16 cellular contexts compared by ENCODE assay signal in the genomic region with DNA sequence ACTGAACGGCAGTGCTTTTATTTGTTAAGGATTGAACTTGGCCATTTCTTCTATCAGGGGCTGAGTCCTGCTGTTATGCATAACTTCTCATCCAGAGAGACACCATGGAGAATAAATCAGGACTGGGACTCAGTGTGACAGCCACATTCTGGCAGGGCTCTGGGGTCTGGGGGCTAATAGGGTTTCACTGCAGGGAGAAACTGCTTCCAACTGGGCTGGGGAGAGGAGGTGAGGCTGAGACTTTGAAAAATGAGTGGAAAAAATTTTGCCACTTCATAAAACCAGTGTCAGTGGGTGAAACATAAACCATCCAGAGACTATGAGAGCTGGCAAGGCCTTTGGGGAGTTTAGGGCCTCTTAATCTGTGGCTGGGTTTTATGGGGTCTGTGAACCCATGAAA.
DNase-seq lines count a peak whose midpoint lies in the region; ATAC-seq and TF ChIP-seq lines count a peak whose summit lies in the region.
"Had no signal": no experiment of that assay in that cellular context is flagged by ENCODE, and none has a peak within 500 bp of the region (broad histone marks: within the 10 kb centered on the region; RNA-seq: fewer than 3 reads in every experiment).

No MANE protein-coding gene starts in this region.

- no peaks in the 10 kb centered on the region for H3K9me3 ChIP-seq in endodermal cell (ENCODE audit: control insufficient read depth, low read length)
- H3K9me3 ChIP-seq: BLaER1 treated with 17β-estradiol and CSF1 and Interleukin-3, amounts not matched to agents 10 nM and 100 nM had no signal

- no peaks in the 10 kb centered on the region for H3K27me3 ChIP-seq in KMS-11 (ENCODE audit: insufficient read depth, low read depth)
- H3K27me3 ChIP-seq in endodermal cell (ENCODE audit: control insufficient read depth, insufficient read depth, low read length, poor library complexity, severe bottlenecking): no peaks in the 10 kb centered on the region
- H3K27me3 ChIP-seq: BLaER1 treated with 17β-estradiol and CSF1 and Interleukin-3, amounts not matched to agents 10 nM and 100 nM had no signal

- H3K27ac ChIP-seq in KMS-11 (no peak overlapping the region), endodermal cell (ENCODE audit: low read depth, low read length) (no peak overlapping the region)
- H3K27ac ChIP-seq: BLaER1 treated with 17β-estradiol and CSF1 and Interleukin-3, amounts not matched to agents 10 nM and 100 nM; HL-60 had no signal

- H3K4me3 ChIP-seq in KMS-11 (IDR thresholded peaks at IDR 0.05; ENCODE audit: insufficient read depth, low read depth, low read length) (no peak overlapping the region), endodermal cell (ENCODE audit: low read length) (no peak overlapping the region)
- H3K4me3 ChIP-seq: BLaER1 treated with 17β-estradiol and CSF1 and Interleukin-3, amounts not matched to agents 10 nM and 100 nM; GM23338; K562 had no signal

- H3K4me1 Mint-ChIP-seq in endodermal cell (peaks cover 30% of the 10 kb centered on the region), nephron (peaks cover 58% of the 10 kb centered on the region)
- H3K4me1 Mint-ChIP-seq: CD4-positive, CD25-positive, alpha-beta regulatory T cell had no signal

- H3K4me3 Mint-ChIP-seq in endodermal cell (peak overlapping the region; percentile 15), nephron (peak overlapping the region in 1 of 3 experiments; percentile 12)
- H3K4me3 Mint-ChIP-seq: CD4-positive, CD25-positive, alpha-beta regulatory T cell; GM23338; H9; HFFc6 had no signal

- H3K36me3 Mint-ChIP-seq in endodermal cell (ENCODE audit: low read depth) (no peaks in the 10 kb centered on the region), nephron (ENCODE audit: low read depth) (no peaks in the 10 kb centered on the region)
- H3K36me3 Mint-ChIP-seq: CD4-positive, CD25-positive, alpha-beta regulatory T cell had no signal

- no peak overlapping the region for H3K27ac Mint-ChIP-seq in endodermal cell
- H3K27ac Mint-ChIP-seq in nephron: peak overlapping the region; percentile 37 to 65 (median 53)
- H3K27ac Mint-ChIP-seq: CD4-positive, CD25-positive, alpha-beta regulatory T cell; GM23338; H9; HFFc6 had no signal

- H3K36me3 ChIP-seq in KMS-11 (ENCODE audit: insufficient read depth) (no peaks in the 10 kb centered on the region), endodermal cell (ENCODE audit: control insufficient read depth, insufficient read depth, low read length) (no peaks in the 10 kb centered on the region)
- H3K36me3 ChIP-seq: BLaER1 treated with 17β-estradiol and CSF1 and Interleukin-3, amounts not matched to agents 10 nM and 100 nM had no signal

- H3K9ac ChIP-seq in KMS-11: no peak overlapping the region
- H3K9ac ChIP-seq in endodermal cell (ENCODE audit: extremely low read depth, low read length, poor library complexity, severe bottlenecking): no peak overlapping the region
- H3K9ac ChIP-seq: BLaER1 treated with 17β-estradiol and CSF1 and Interleukin-3, amounts not matched to agents 10 nM and 100 nM had no signal

- no peaks in the 10 kb centered on the region for H4K20me1 ChIP-seq in KMS-11 (ENCODE audit: insufficient read depth)
- H4K20me1 ChIP-seq: BLaER1 treated with 17β-estradiol and CSF1 and Interleukin-3, amounts not matched to agents 10 nM and 100 nM had no signal

- H3K4me1 ChIP-seq in KMS-11 (ENCODE audit: low read depth, poor library complexity, severe bottlenecking) (peaks cover 17% of the 10 kb centered on the region), endodermal cell (ENCODE audit: control insufficient read depth, insufficient read depth, low read length) (peaks cover 8% of the 10 kb centered on the region)

- DNase-seq in endodermal cell (no peak), HuH-7.5 (ENCODE audit: low spot score) (no peak), SW480 (ENCODE audit: low spot score) (no peak), SHP77 treated with DMSO at 0.1 percent for 48 hours (lab: John Stamatoyannopoulos, UW) (no peak)
- DNase-seq: ACHN; CD4-positive, CD25-positive, alpha-beta regulatory T cell; DMS 273 treated with DMSO at 0.1 percent for 48 hours; H9; HFFc6 had no signal

- H3K79me2 ChIP-seq in KMS-11 (ENCODE audit: insufficient read depth, low read depth): no peaks in the 10 kb centered on the region

- no peak for ATAC-seq in GM18873 (IDR thresholded peaks at IDR 0.05; ENCODE audit: low FRiP score, unreplicated experiment)
- ATAC-seq: GM23338, K562 had no signal

- 67% methylated on average over 1 of the region's 1 CpG; no CpG with 5 or more reads in 1 of the 2 experiments for WGBS in endodermal cell (ENCODE audit: insufficient coverage in 1 of 2, insufficient read length in 1 of 2), 2 experiments

- peak overlapping the region; percentile 57; the same call in 1 of the 2 replicates for H2AFZ ChIP-seq in KMS-11 (ENCODE audit: low read depth)

- H3K9me3 Mint-ChIP-seq in endodermal cell (no peaks in the 10 kb centered on the region), nephron (no peaks in the 10 kb centered on the region)
- H3K9me3 Mint-ChIP-seq: CD4-positive, CD25-positive, alpha-beta regulatory T cell; GM23338; H9; HFFc6 had no signal

- H3K27me3 Mint-ChIP-seq in endodermal cell (ENCODE audit: insufficient read depth) (peaks cover 21% of the 10 kb centered on the region), nephron (ENCODE audit: low read depth) (peaks cover 13% of the 10 kb centered on the region)
- H3K27me3 Mint-ChIP-seq: CD4-positive, CD25-positive, alpha-beta regulatory T cell had no signal

- peak overlapping the region; percentile 89; the same call in 1 of the 2 replicates for H3K4me2 ChIP-seq in KMS-11
- H3K4me2 ChIP-seq: BLaER1 treated with 17β-estradiol and CSF1 and Interleukin-3, amounts not matched to agents 10 nM and 100 nM; GM23338 had no signal

- TF ChIP-seq CTCF in KMS-11 (conservative IDR thresholded peaks at IDR 0.05; ENCODE audit: low read depth, low read length) (no peak), endodermal cell (conservative IDR thresholded peaks at IDR 0.05) (no peak), nephron (IDR thresholded peaks at IDR 0.05; ENCODE audit: unreplicated experiment in 3 of 3) (no peak)
